23 cellular contexts compared by ENCODE assay signal in genomic region chr17:50602514-50603235, GRCh38. TPM values are rescaled to one million over a fixed set of nuclear protein-coding genes. Genes with fewer than 3 reads are reported as not detected.
"Had no signal": no experiment of that assay in that cellular context is flagged by ENCODE, and none has a peak within 500 bp of the region (broad histone marks: within the 10 kb centered on the region; RNA-seq: fewer than 3 reads in every experiment).

No MANE protein-coding gene starts in this region.

- H3K27ac ChIP-seq: dorsolateral prefrontal cortex, gastrocnemius medialis, heart right ventricle, sigmoid colon, skin epidermis, testis, tibial nerve, upper lobe of right lung, vagina had no signal

- H3K36me3 ChIP-seq: gastrocnemius medialis, heart right ventricle, sigmoid colon, tibial nerve, upper lobe of right lung, vagina had no signal

- H3K9me3 Mint-ChIP-seq: natural killer cell treated with Interleukin-12 subunit alpha and Interleukin-12 subunit beta and Interleukin-15 and Interleukin-18, amount 100 ng/mL, for 72 hours; stimulated activated naive B cell treated with anti-CD40 and anti-IgM and Interleukin-4, amounts not matched to agents 10 μg/mL and 1 μg/mL and 100 μg/mL, for 72 hours; stimulated activated naive CD8-positive, alpha-beta T cell treated with anti-CD3 and anti-CD28 coated beads, Interleukin-15, amount 100 ng/mL, for 72 hours had no signal

- H3K27me3 ChIP-seq: dorsolateral prefrontal cortex, testis, upper lobe of right lung, vagina had no signal

- H3K27ac Mint-ChIP-seq: natural killer cell treated with Interleukin-12 subunit alpha and Interleukin-12 subunit beta and Interleukin-15 and Interleukin-18, amount 100 ng/mL, for 72 hours; stimulated activated naive B cell treated with anti-CD40 and anti-IgM and Interleukin-4, amounts not matched to agents 10 μg/mL and 1 μg/mL and 100 μg/mL, for 72 hours; stimulated activated naive CD8-positive, alpha-beta T cell treated with anti-CD3 and anti-CD28 coated beads, Interleukin-15, amount 100 ng/mL, for 72 hours had no signal

- H3K4me3 ChIP-seq: dorsolateral prefrontal cortex, gastrocnemius medialis, heart right ventricle, sigmoid colon, skin epidermis, testis, tibial nerve, upper lobe of right lung, vagina had no signal

- H3K9me3 ChIP-seq: gastrocnemius medialis, heart right ventricle, sigmoid colon, testis, tibial nerve, upper lobe of right lung, vagina had no signal

- H3K4me3 Mint-ChIP-seq: natural killer cell treated with Interleukin-12 subunit alpha and Interleukin-12 subunit beta and Interleukin-15 and Interleukin-18, amount 100 ng/mL, for 72 hours; stimulated activated naive B cell treated with anti-CD40 and anti-IgM and Interleukin-4, amounts not matched to agents 10 μg/mL and 1 μg/mL and 100 μg/mL, for 72 hours; stimulated activated naive CD8-positive, alpha-beta T cell treated with anti-CD3 and anti-CD28 coated beads, Interleukin-15, amount 100 ng/mL, for 72 hours had no signal

- ATAC-seq: esophagus mucosa; gastrocnemius medialis; left lobe of liver; natural killer cell treated with Interleukin-12 subunit alpha and Interleukin-12 subunit beta and Interleukin-15 and Interleukin-18, amount 100 ng/mL, for 72 hours; upper lobe of right lung had no signal

- DNase-seq: cortex of kidney; dorsolateral prefrontal cortex; effector CD8-positive, alpha-beta T cell; gastrocnemius medialis; heart right ventricle; hypothalamus; kidney glomerular epithelial cell; mammary epithelial cell; posterior cingulate gyrus; sigmoid colon; stimulated activated CD4-positive, alpha-beta T cell treated with anti-CD3 and anti-CD28 coated beads, Interleukin-2, amount 100 ng/mL, for 24 hours; stimulated activated CD4-positive, alpha-beta T cell treated with anti-CD3 and anti-CD28 coated beads, Interleukin-4, amount 100 ng/mL, for 4 hours; stimulated activated naive B cell treated with anti-CD40 and anti-IgM and Interleukin-4, amounts not matched to agents 10 μg/mL and 1 μg/mL and 100 μg/mL, for 72 hours; stimulated activated naive CD8-positive, alpha-beta T cell treated with anti-CD3 and anti-CD28 coated beads, Interleukin-15, amount 100 ng/mL, for 72 hours; testis; upper lobe of right lung had no signal

- H3K36me3 Mint-ChIP-seq: natural killer cell treated with Interleukin-12 subunit alpha and Interleukin-12 subunit beta and Interleukin-15 and Interleukin-18, amount 100 ng/mL, for 72 hours; stimulated activated naive B cell treated with anti-CD40 and anti-IgM and Interleukin-4, amounts not matched to agents 10 μg/mL and 1 μg/mL and 100 μg/mL, for 72 hours had no signal

- H3K4me1 Mint-ChIP-seq: stimulated activated naive CD8-positive, alpha-beta T cell treated with anti-CD3 and anti-CD28 coated beads, Interleukin-15, amount 100 ng/mL, for 72 hours had no signal

RNA-seq across cellular contexts. Expression of gene ABCC3, which starts 32.0 kb away (rescaled TPM):
- total RNA-seq: natural killer cell treated with Interleukin-12 subunit alpha and Interleukin-12 subunit beta and Interleukin-15 and Interleukin-18, amount 100 ng/mL, for 72 hours had no signal

RNA-seq across cellular contexts. Expression of gene CACNA1G, which starts 42.2 kb away (rescaled TPM):
- total RNA-seq: natural killer cell treated with Interleukin-12 subunit alpha and Interleukin-12 subunit beta and Interleukin-15 and Interleukin-18, amount 100 ng/mL, for 72 hours; pulmonary artery endothelial cell; upper lobe of right lung had no signal
